8 cellular contexts compared by ENCODE assay signal in the genomic region with DNA sequence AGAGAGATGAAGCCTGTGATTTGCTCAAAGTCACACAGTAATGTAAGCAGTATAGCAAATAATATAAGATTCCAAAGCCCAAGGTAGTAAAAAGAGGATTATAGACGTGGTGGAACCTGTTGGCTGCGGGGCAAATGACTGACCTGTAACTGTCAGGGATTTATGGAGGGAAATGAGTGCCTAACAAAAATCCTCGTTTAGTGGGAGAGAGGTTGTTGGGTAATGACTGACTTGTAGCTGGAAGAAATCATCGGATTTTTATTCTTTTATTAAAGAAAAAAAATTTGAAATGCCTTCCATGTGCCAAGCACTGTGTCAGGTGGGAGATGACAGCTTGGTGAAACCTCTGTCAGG. TPM values are rescaled to one million over a fixed set of nuclear protein-coding genes. Genes with fewer than 3 reads are reported as not detected.
A peak's percentile ranks its signal among the peaks of the same experiment; 100 is the strongest.
DNase-seq lines count a peak whose midpoint lies in the region; ATAC-seq and TF ChIP-seq lines count a peak whose summit lies in the region.

No MANE protein-coding gene starts in this region.

- H3K27ac ChIP-seq in DOHH2 (ENCODE audit: low read depth, low read length) (no peak overlapping the region), RWPE2 (ENCODE audit: poor library complexity, severe bottlenecking) (peak overlapping the region; percentile 32), esophagus muscularis mucosa (replicated peaks in 1 of 4) (peak overlapping the region; percentile 86 to 91 (median 88)), trophoblast cell (ENCODE audit: low read depth, low read length) (peak overlapping the region; percentile 63)

- no peak overlapping the region for H2BK120ac ChIP-seq in trophoblast cell (ENCODE audit: insufficient read depth, low read length, poor library complexity)

- H4K91ac ChIP-seq in trophoblast cell (ENCODE audit: low read depth, low read length), result peak overlapping the region; percentile 15

- no peak for TF ChIP-seq POLR2A in esophagus muscularis mucosa (IDR thresholded peaks at IDR 0.05; ENCODE audit: low read depth)

- no peak overlapping the region for H2AK5ac ChIP-seq in trophoblast cell (ENCODE audit: low read length)

- H3K4me2 ChIP-seq in DOHH2 (ENCODE audit: low read length), result peak overlapping the region; percentile 84
- peak overlapping the region; percentile 58 for H3K4me2 ChIP-seq in trophoblast cell (ENCODE audit: low read length)

- H3K9me3 ChIP-seq in DOHH2 (ENCODE audit: control insufficient read depth, insufficient read depth, low read length), result no peaks in the 10 kb centered on the region
- no peaks in the 10 kb centered on the region for H3K9me3 ChIP-seq in RWPE2 (ENCODE audit: severe bottlenecking)
- H3K9me3 ChIP-seq in esophagus muscularis mucosa, result no peaks in the 10 kb centered on the region
- no peaks in the 10 kb centered on the region for H3K9me3 ChIP-seq in trophoblast cell (ENCODE audit: insufficient read depth, low read depth, low read length)

- 12% methylated on average over 4 of the region's 4 CpGs for WGBS in esophagus muscularis mucosa
- no CpG with 5 or more reads among the region's 4 CpGs for WGBS in trophoblast cell (ENCODE audit: extremely low coverage, insufficient coverage, insufficient read length)

- H3K4me3 ChIP-seq in DOHH2 (ENCODE audit: low read length) (peak overlapping the region; percentile 99), RWPE2 (ENCODE audit: severe bottlenecking) (peak overlapping the region; percentile 65), esophagus muscularis mucosa (peak overlapping the region; percentile 54 to 68 (median 64)), trophoblast cell (ENCODE audit: low read depth, low read length) (peak overlapping the region; percentile 54)

- no peak for TF ChIP-seq CTCF in DOHH2 (IDR thresholded peaks at IDR 0.05; ENCODE audit: low read depth, low read length, poor library complexity, severe bottlenecking)
- TF ChIP-seq CTCF in RWPE2 (IDR thresholded peaks at IDR 0.05; ENCODE audit: poor library complexity, severe bottlenecking), result no peak
- TF ChIP-seq CTCF in esophagus muscularis mucosa (IDR thresholded peaks at IDR 0.05), result no peak

- DNase-seq in RWPE2 (ENCODE audit: low spot score) (no peak), esophagus muscularis mucosa (ENCODE audit: extremely low spot score) (no peak), trophoblast cell (no peak), SHP77 treated with DMSO at 0.1 percent for 48 hours (lab: John Stamatoyannopoulos, UW) (no peak), pons (ENCODE audit: low spot score) (no peak), middle frontal gyrus (ENCODE audit: extremely low spot score, low spot score) (no peak), NCI-H446 (lab: John Stamatoyannopoulos, UW) (no peak)

- peak overlapping the region; percentile 95 for H4K8ac ChIP-seq in trophoblast cell (ENCODE audit: low read depth, low read length)

- no peak for ATAC-seq in RWPE2 (ENCODE audit: low read depth)

- H3K18ac ChIP-seq in trophoblast cell (ENCODE audit: low read length), result peak overlapping the region; percentile 83

- H3K14ac ChIP-seq in trophoblast cell (ENCODE audit: low read length), result peak overlapping the region; percentile 86

- intact Hi-C loops in esophagus muscularis mucosa (cut with DNase I), result no loop called here

- no peaks in the 10 kb centered on the region for H4K20me1 ChIP-seq in DOHH2 (ENCODE audit: control insufficient read depth, insufficient read depth, low read depth, low read length)

- peaks cover 34% of the 10 kb centered on the region for H3K79me2 ChIP-seq in DOHH2 (ENCODE audit: control insufficient read depth, low read length)
- H3K79me2 ChIP-seq in trophoblast cell (ENCODE audit: control insufficient read depth, insufficient read depth, low read length, poor library complexity), result peaks cover 2% of the 10 kb centered on the region

- H3K4me1 ChIP-seq in DOHH2 (ENCODE audit: control insufficient read depth, low read length) (peaks cover 25% of the 10 kb centered on the region), RWPE2 (ENCODE audit: insufficient read depth, poor library complexity, severe bottlenecking) (peaks cover 4% of the 10 kb centered on the region), esophagus muscularis mucosa (peaks cover 15 to 28% (median 19%) of the 10 kb centered on the region in 4 donors), trophoblast cell (ENCODE audit: control insufficient read depth in 1 of 2, insufficient read depth in 2 of 2, low read length in 2 of 2) (no peaks in the 10 kb centered on the region)

- H3K27me3 ChIP-seq in DOHH2 (ENCODE audit: control insufficient read depth, low read length), result no peaks in the 10 kb centered on the region
- H3K27me3 ChIP-seq in RWPE2 (ENCODE audit: insufficient read depth, poor library complexity, severe bottlenecking), result no peaks in the 10 kb centered on the region
- peaks cover 0 to 14% (median 0%) of the 10 kb centered on the region in 4 donors for H3K27me3 ChIP-seq in esophagus muscularis mucosa
- H3K27me3 ChIP-seq in trophoblast cell (ENCODE audit: insufficient read depth, low read length), result no peaks in the 10 kb centered on the region

- H2AFZ ChIP-seq in trophoblast cell (ENCODE audit: insufficient read depth, low read length, poor library complexity), result peak overlapping the region; percentile 89

- no peak overlapping the region for H2BK12ac ChIP-seq in trophoblast cell (ENCODE audit: low read length)

- no peaks in the 10 kb centered on the region for H3F3A ChIP-seq in DOHH2 (ENCODE audit: control insufficient read depth, insufficient read depth)

- no peaks in the 10 kb centered on the region for H3K9me2 ChIP-seq in DOHH2 (replicated peaks; ENCODE audit: control insufficient read depth, low read length)

- H3K23ac ChIP-seq in trophoblast cell (ENCODE audit: low read length), result no peak overlapping the region

- no peak for TF ChIP-seq EP300 in esophagus muscularis mucosa (IDR thresholded peaks at IDR 0.05)

- peak overlapping the region; percentile 80 for H2BK5ac ChIP-seq in trophoblast cell (ENCODE audit: low read depth, low read length, poor library complexity)

- H3K79me1 ChIP-seq in trophoblast cell (ENCODE audit: low read length), result peaks cover 2% of the 10 kb centered on the region

- H3K36me3 ChIP-seq in DOHH2 (ENCODE audit: control insufficient read depth, low read length) (peaks cover 29% of the 10 kb centered on the region), RWPE2 (ENCODE audit: low read depth) (peaks cover 31% of the 10 kb centered on the region), esophagus muscularis mucosa (peaks cover 25 to 32% (median 26%) of the 10 kb centered on the region in 4 donors), trophoblast cell (ENCODE audit: control insufficient read depth in 1 of 2, insufficient read depth in 2 of 2, low read length in 2 of 2) (peaks cover 17 to 18% of the 10 kb centered on the region in 2 experiments)

- peak overlapping the region; percentile 78 for H4K12ac ChIP-seq in trophoblast cell (ENCODE audit: low read depth, low read length)

- peak overlapping the region; percentile 55 for H3K9ac ChIP-seq in trophoblast cell (ENCODE audit: low read length)

- no peak overlapping the region for H3K4ac ChIP-seq in trophoblast cell (ENCODE audit: low read depth, low read length)

RNA-seq across cellular contexts. Expression of a gene that starts 0.6 kb away (rescaled TPM):
- 10 to 100 TPM in 3 of 4 donors, 1 to 10 TPM in 1; 8.3 to 18.1 (median 14.7) TPM for total RNA-seq in esophagus muscularis mucosa
- 23.0 and 24.2 TPM in 2 replicates for polyA plus RNA-seq in trophoblast cell (2013)

RNA-seq across cellular contexts. Expression of a gene that starts 7.2 kb away (rescaled TPM):
- total RNA-seq in esophagus muscularis mucosa, result 1 to 10 TPM in 2 of 4 donors, under 1 TPM in 2; 0.50 to 2.5 (median 1.0) TPM
- 1.2 TPM in 2 replicates for polyA plus RNA-seq in trophoblast cell (2013)

RNA-seq across cellular contexts. Expression of a gene that starts 11.0 kb away (rescaled TPM):
- 10 to 100 TPM; 36.5 to 57.7 (median 47.8) TPM for total RNA-seq in esophagus muscularis mucosa
- 77.3 and 80.9 TPM in 2 replicates for polyA plus RNA-seq in trophoblast cell (2013)

RNA-seq across cellular contexts. Expression of a gene that starts 55.1 kb away (rescaled TPM):
- 10 to 100 TPM in 3 of 4 donors, 1 to 10 TPM in 1; 5.8 to 26.1 (median 11.8) TPM for total RNA-seq in esophagus muscularis mucosa
- polyA plus RNA-seq in trophoblast cell (2013), result 32.5 and 33.4 TPM in 2 replicates

RNA-seq across cellular contexts. Expression of a gene that starts 55.5 kb away (rescaled TPM):
- total RNA-seq in esophagus muscularis mucosa, result 10 to 100 TPM; 31.1 to 52.8 (median 46.1) TPM
- polyA plus RNA-seq in trophoblast cell (2013), result 76.1 and 78.5 TPM in 2 replicates
